16 cellular contexts compared by ENCODE assay signal in genomic region chr20:40938020-40938419, GRCh38.
DNase-seq lines count a peak whose midpoint lies in the region; ATAC-seq, FAIRE-seq and TF ChIP-seq lines count a peak whose summit lies in the region.
"Had no signal": no experiment of that assay in that cellular context is flagged by ENCODE, and none has a peak within 500 bp of the region (broad histone marks: within the 10 kb centered on the region; RNA-seq: fewer than 3 reads in every experiment).

No MANE protein-coding gene starts in this region.

- in situ Hi-C loops in SK-MEL-5 (cut with HindIII; ENCODE audit: low pct_unique_long_range_greater_than_20kb, low sequenced_read_pairs): no loop called here

- H3K9me3 ChIP-seq in gastroesophageal sphincter: no peaks in the 10 kb centered on the region
- H3K9me3 ChIP-seq: upper lobe of right lung had no signal

- H3K36me3 ChIP-seq in gastroesophageal sphincter: no peaks in the 10 kb centered on the region
- H3K36me3 ChIP-seq: upper lobe of right lung had no signal

- FAIRE-seq in D721Med (lab: Jason Lieb, UNC): no peak
- FAIRE-seq: endothelial cell of umbilical vein, kidney had no signal

- ATAC-seq in GM21723 (IDR thresholded peaks at IDR 0.05; ENCODE audit: unreplicated experiment) (no peak), gastroesophageal sphincter (no peak)
- ATAC-seq: activated CD4-positive, CD25-positive, alpha-beta regulatory T cell treated with anti-CD3 and anti-CD28 coated beads, Interleukin-2, amount 50 U/mL, for 24 hours; upper lobe of right lung had no signal

- H3K27ac ChIP-seq in gastroesophageal sphincter: no peak overlapping the region
- H3K27ac ChIP-seq: upper lobe of right lung had no signal

- no peaks in the 10 kb centered on the region for H3K4me1 ChIP-seq in gastroesophageal sphincter
- H3K4me1 ChIP-seq: upper lobe of right lung had no signal

- DNase-seq in D721Med (ENCODE audit: insufficient read length, low spot score) (no peak), SK-MEL-5 (ENCODE audit: low read depth, low spot score) (peak; percentile 50), fibroblast of villous mesenchyme (ENCODE audit: low read depth) (no peak), SK-N-DZ (ENCODE audit: low spot score) (no peak), midbrain (lab: John Stamatoyannopoulos, UW) (no peak)
- DNase-seq: HCEC 1CT; kidney; NCI-H1092 treated with DMSO at 0.1 percent for 48 hours; NCI-H2171 treated with DMSO at 0.1 percent for 48 hours; stimulated activated naive CD4-positive, alpha-beta T cell treated with Interleukin-2 at 50 U/mL for 16 hours; upper lobe of right lung had no signal

- no peaks in the 10 kb centered on the region for H3K27me3 ChIP-seq in gastroesophageal sphincter
- H3K27me3 ChIP-seq: upper lobe of right lung had no signal

- TF ChIP-seq EP300 in gastroesophageal sphincter (IDR thresholded peaks at IDR 0.05): no peak

- WGBS in gastroesophageal sphincter (ENCODE audit: low coverage in 1 of 2), 2 donors: 83% methylated on average over 4 of the region's 4 CpGs; no CpG with 5 or more reads in 1 of the 2 donors

- TF ChIP-seq CTCF in D721Med (IDR thresholded peaks at IDR 0.05; ENCODE audit: insufficient read depth, missing control alignments) (peak; percentile 7), GM12875 (IDR thresholded peaks at IDR 0.05; ENCODE audit: borderline replicate concordance, insufficient read depth, low read depth, low read length) (peak; percentile 38; the same call in 1 of the 2 replicates), fibroblast of villous mesenchyme (IDR thresholded peaks at IDR 0.05; ENCODE audit: insufficient read depth, low read depth, low read length) (peak; percentile 21), gastroesophageal sphincter (IDR thresholded peaks at IDR 0.05) (no peak)

- H3K4me3 ChIP-seq in GM12875 (ENCODE audit: low read depth, low read length): no peak overlapping the region
- no peak overlapping the region for H3K4me3 ChIP-seq in fibroblast of villous mesenchyme (ENCODE audit: low read depth, low read length)
- no peak overlapping the region for H3K4me3 ChIP-seq in gastroesophageal sphincter
- H3K4me3 ChIP-seq: upper lobe of right lung had no signal

- no peak for TF ChIP-seq POLR2A in gastroesophageal sphincter (IDR thresholded peaks at IDR 0.05)

Comparison
In these comparisons a context has a peak if more than half of its experiments do, and no peak if none do; other contexts are left out.
1. CTCF ChIP-seq: peak in D721Med (single experiment), GM12875 (single experiment) and fibroblast of villous mesenchyme (single experiment); none in gastroesophageal sphincter (0 of 4).